In the genomic region with DNA sequence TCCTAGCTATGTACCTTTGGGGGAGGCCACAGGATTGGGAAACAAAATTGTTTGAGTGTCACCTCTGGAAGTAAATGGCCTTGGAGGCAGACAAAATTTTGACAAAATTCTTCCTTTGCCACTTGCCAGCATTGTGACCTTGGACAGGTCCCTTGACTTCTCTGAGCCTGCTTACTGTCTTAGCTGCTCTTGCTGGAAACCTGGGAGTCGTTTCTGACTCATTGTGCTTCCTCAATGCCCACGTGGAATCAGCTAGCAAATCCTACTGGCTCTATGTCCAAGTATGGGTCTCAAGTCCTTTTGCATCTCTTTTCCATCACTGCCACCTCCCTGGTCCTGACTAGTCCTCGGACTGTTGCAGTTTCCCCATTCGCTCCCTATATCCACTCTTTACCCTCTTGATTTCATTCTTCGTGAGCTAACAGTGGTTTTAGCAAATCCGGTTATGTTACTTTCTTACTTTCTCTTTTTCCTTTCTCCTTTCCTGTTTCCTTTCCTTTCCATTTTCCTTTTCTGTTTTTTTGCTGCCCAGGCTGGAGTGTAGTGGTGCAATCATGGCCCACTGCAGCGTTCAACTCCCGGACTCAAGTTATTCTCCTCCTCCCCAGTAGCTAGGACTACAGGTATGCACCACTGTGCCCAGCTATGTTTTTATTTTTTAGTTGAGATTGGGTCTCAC, we compare ENCODE assay signal across 25 cellular contexts.
DNase-seq lines count a peak whose midpoint lies in the region; ATAC-seq and TF ChIP-seq lines count a peak whose summit lies in the region.
"Had no signal": no experiment of that assay in that cellular context is flagged by ENCODE, and none has a peak within 500 bp of the region (broad histone marks: within the 10 kb centered on the region; RNA-seq: fewer than 3 reads in every experiment).

No MANE protein-coding gene starts in this region.

- peaks cover 29% of the 10 kb centered on the region for H3K36me3 Mint-ChIP-seq in activated CD8-positive, alpha-beta memory T cell treated with anti-CD3 and anti-CD28 coated beads, Interleukin-2, amount 10 ng/mL, durations not matched to agents 7 days and 5 days
- H3K36me3 Mint-ChIP-seq in CD14-positive monocyte: peaks cover 51 to 70% of the 10 kb centered on the region in 2 donors

- H3K36me3 ChIP-seq in spleen: peaks cover 0 to 21% (median 0%) of the 10 kb centered on the region in 6 donors
- H3K36me3 ChIP-seq: MG63, neutrophil, transverse colon had no signal

- H3K4me3 Mint-ChIP-seq in activated CD8-positive, alpha-beta memory T cell treated with anti-CD3 and anti-CD28 coated beads, Interleukin-2, amount 10 ng/mL, durations not matched to agents 7 days and 5 days: no peak overlapping the region
- no peak overlapping the region for H3K4me3 Mint-ChIP-seq in CD14-positive monocyte
- H3K4me3 Mint-ChIP-seq: activated naive CD8-positive, alpha-beta T cell; endodermal cell; H9; memory B cell had no signal

- WGBS in spleen, 5 donors: 78 to 87% (median 84%) methylated on average over 8 of the region's 8 CpGs

- peaks cover 3 to 97% (median 58%) of the 10 kb centered on the region in 6 donors for H3K4me1 ChIP-seq in spleen

- no peak for ATAC-seq in activated CD8-positive, alpha-beta memory T cell treated with anti-CD3 and anti-CD28 coated beads, Interleukin-2, amount 10 ng/mL, durations not matched to agents 7 days and 5 days
- ATAC-seq: PC-3 had no signal

- CTCF ChIA-PET in activated CD8-positive, alpha-beta memory T cell treated with anti-CD3 and anti-CD28 coated beads, Interleukin-2, amount 10 ng/mL, durations not matched to agents 7 days and 5 days (lab: Charles Lee): interaction anchor here (0.9 to 2.0 kb wide), 6 partner anchors 16 to 326 kb away, joined by 3 to 6 read pairs (median 4); no protein-coding TSS in a partner anchor

- no peaks in the 10 kb centered on the region for H3K27me3 Mint-ChIP-seq in activated CD8-positive, alpha-beta memory T cell treated with anti-CD3 and anti-CD28 coated beads, Interleukin-2, amount 10 ng/mL, durations not matched to agents 7 days and 5 days
- H3K27me3 Mint-ChIP-seq in CD14-positive monocyte (ENCODE audit: low read depth in 3 of 3): peaks cover 0 to 1% (median 0%) of the 10 kb centered on the region in 3 donors
- H3K27me3 Mint-ChIP-seq: activated naive CD8-positive, alpha-beta T cell; memory B cell had no signal

- DNase-seq in activated CD8-positive, alpha-beta memory T cell treated with anti-CD3 and anti-CD28 coated beads, Interleukin-2, amount 10 ng/mL, durations not matched to agents 7 days and 5 days: no peak
- DNase-seq in activated CD8-positive, alpha-beta memory T cell treated with anti-CD3 and anti-CD28 coated beads, Interleukin-2, amount 50 U/mL, for 4 hours: no peak
- DNase-seq in M059J (ENCODE audit: low read depth) (peak; percentile 24), glomerular endothelial cell (ENCODE audit: extremely low read depth, low read depth, low spot score) (peak; percentile 47), spleen (peak; percentile 12), NCI-H524 (lab: John Stamatoyannopoulos, UW) (no peak), AML-193 (lab: John Stamatoyannopoulos, UW) (no peak), CD14-positive monocyte (ENCODE audit: low spot score) (no peak)
- DNase-seq: central memory CD4-positive, alpha-beta T cell; COR-L47; endodermal cell; foreskin fibroblast; GDM1; H9; MG63; NCI-H187 treated with DMSO at 0.1 percent for 48 hours; NCI-H526 treated with DMSO at 0.1 percent for 48 hours; PC-3; stimulated activated CD4-positive, alpha-beta T cell treated with anti-CD3 and anti-CD28 coated beads, Interleukin-4, amount 100 ng/mL, for 1 hour; stimulated activated CD8-positive, alpha-beta memory T cell treated with anti-CD3 and anti-CD28 coated beads, Interleukin-4, amount 100 ng/mL, for 48 hours; transverse colon had no signal

- no peak overlapping the region for H3K4me3 ChIP-seq in spleen
- H3K4me3 ChIP-seq: MG63, SK-N-MC, transverse colon had no signal

- no peaks in the 10 kb centered on the region for H3K9me3 Mint-ChIP-seq in activated CD8-positive, alpha-beta memory T cell treated with anti-CD3 and anti-CD28 coated beads, Interleukin-2, amount 10 ng/mL, durations not matched to agents 7 days and 5 days (ENCODE audit: low read depth)
- H3K9me3 Mint-ChIP-seq in CD14-positive monocyte: peaks cover 0 to 2% (median 0%) of the 10 kb centered on the region in 7 donors
- H3K9me3 Mint-ChIP-seq: H9, memory B cell had no signal

- H3K9me3 ChIP-seq in spleen: no peaks in the 10 kb centered on the region
- H3K9me3 ChIP-seq: MG63, neutrophil, transverse colon had no signal

- no peak for TF ChIP-seq POLR2A in spleen (IDR thresholded peaks at IDR 0.05)

- intact Hi-C loops in spleen (cut with DNase I; ENCODE audit: low total_unique reads): no loop called here
- intact Hi-C loops in CD14-positive monocyte (cut with micrococcal nuclease): no loop called here

- no peaks in the 10 kb centered on the region for H3K27me3 ChIP-seq in spleen (replicated peaks in 1 of 7)
- H3K27me3 ChIP-seq: MG63, neutrophil, transverse colon had no signal

- H3K4me1 Mint-ChIP-seq in activated CD8-positive, alpha-beta memory T cell treated with anti-CD3 and anti-CD28 coated beads, Interleukin-2, amount 10 ng/mL, durations not matched to agents 7 days and 5 days: peaks cover 45% of the 10 kb centered on the region
- H3K4me1 Mint-ChIP-seq in CD14-positive monocyte: peaks cover 53% of the 10 kb centered on the region

- H3K27ac Mint-ChIP-seq in activated CD8-positive, alpha-beta memory T cell treated with anti-CD3 and anti-CD28 coated beads, Interleukin-2, amount 10 ng/mL, durations not matched to agents 7 days and 5 days: peak overlapping the region; percentile 66
- H3K27ac Mint-ChIP-seq in CD14-positive monocyte: peak overlapping the region in 3 of 7 donors; percentile 34 to 42 (median 35)
- H3K27ac Mint-ChIP-seq: activated naive CD8-positive, alpha-beta T cell; endodermal cell; memory B cell had no signal

- H3K27ac ChIP-seq in spleen: peak overlapping the region in 6 of 8 donors; percentile 29 to 82 (median 66)
- H3K27ac ChIP-seq: neutrophil, SK-N-MC, transverse colon had no signal

- no peak for TF ChIP-seq CTCF in spleen (IDR thresholded peaks at IDR 0.05 in 8 of 11, conservative IDR thresholded peaks at IDR 0.05 in 3 of 11)
- no peak for TF ChIP-seq CTCF in CD14-positive monocyte (IDR thresholded peaks at IDR 0.05)

Comparison
In these comparisons a context has a peak if more than half of its experiments do, and no peak if none do; other contexts are left out.
1. DNase-seq: peak in M059J (single experiment), glomerular endothelial cell (single experiment) and spleen (single experiment); none in activated CD8-positive, alpha-beta memory T cell treated with anti-CD3 and anti-CD28 coated beads, Interleukin-2, amount 10 ng/mL, durations not matched to agents 7 days and 5 days (single experiment), activated CD8-positive, alpha-beta memory T cell treated with anti-CD3 and anti-CD28 coated beads, Interleukin-2, amount 50 U/mL, for 4 hours (single experiment), NCI-H524 (0 of 2), AML-193 (0 of 2) and CD14-positive monocyte (single experiment).